Comparison of ENCODE assay signal across 18 cellular contexts in genomic region chr3:187888658-187889057, GRCh38.
DNase-seq lines count a peak whose midpoint lies in the region; ATAC-seq and TF ChIP-seq lines count a peak whose summit lies in the region.
"Had no signal": no experiment of that assay in that cellular context is flagged by ENCODE, and none has a peak within 500 bp of the region (broad histone marks: within the 10 kb centered on the region; RNA-seq: fewer than 3 reads in every experiment).

No MANE protein-coding gene starts in this region.

- H3K4me1 ChIP-seq in adipocyte (ENCODE audit: control insufficient read depth, insufficient read depth, low read length) (peaks cover 30% of the 10 kb centered on the region), gastrocnemius medialis (no peaks in the 10 kb centered on the region), left lung (peaks cover 0 to 14% of the 10 kb centered on the region in 2 donors)
- H3K4me1 ChIP-seq: SJCRH30 had no signal

- H3K27me3 ChIP-seq in adipocyte (replicated peaks; ENCODE audit: control insufficient read depth, insufficient read depth, low read length) (no peaks in the 10 kb centered on the region), gastrocnemius medialis (no peaks in the 10 kb centered on the region), left lung (no peaks in the 10 kb centered on the region)
- H3K27me3 ChIP-seq: MG63, SJCRH30 had no signal

- peak; percentile 55 for ATAC-seq in Right ventricle myocardium superior (ENCODE audit: poor library complexity)
- ATAC-seq in left ventricle myocardium superior: peak; percentile 67
- peak; percentile 76 to 79 for ATAC-seq in gastrocnemius medialis
- no peak for ATAC-seq in left lung
- ATAC-seq in HG02885 (IDR thresholded peaks at IDR 0.05; ENCODE audit: poor library complexity, unreplicated experiment): no peak

- H3K27ac ChIP-seq in gastrocnemius medialis: peak overlapping the region; percentile 7 to 58 (median 33)
- no peak overlapping the region for H3K27ac ChIP-seq in left lung
- H3K27ac ChIP-seq: GM23248, SJCRH30 had no signal

- DNase-seq in Right ventricle myocardium superior (no peak), cardiac septum (ENCODE audit: low spot score) (no peak), adipocyte (ENCODE audit: low read depth) (no peak), left ventricle myocardium superior (no peak), gastrocnemius medialis (no peak), left lung (no peak), DMS79 (lab: John Stamatoyannopoulos, UW) (no peak)
- DNase-seq: GM23248, H7, KBM-7, MG63, NCI-H1105 treated with DMSO at 0.1 percent for 48 hours, NCI-H2029, NCI-H446, NCI-H524 treated with DMSO at 0.1 percent for 48 hours, NCI-H774, SJCRH30 had no signal

- no peaks in the 10 kb centered on the region for H3K36me3 ChIP-seq in adipocyte (ENCODE audit: control insufficient read depth, insufficient read depth, low read length, severe bottlenecking)
- H3K36me3 ChIP-seq in gastrocnemius medialis: no peaks in the 10 kb centered on the region
- H3K36me3 ChIP-seq in left lung: no peaks in the 10 kb centered on the region
- H3K36me3 ChIP-seq: MG63, SJCRH30 had no signal

- intact Hi-C loops in Right ventricle myocardium superior (cut with DNase I) (no loop called here), cardiac septum (cut with DNase I) (no loop called here), left ventricle myocardium superior (cut with micrococcal nuclease) (no loop called here), gastrocnemius medialis (cut with DNase I; ENCODE audit: low total_unique reads) (no loop called here), left lung (cut with DNase I) (no loop called here)

- H3K9me3 ChIP-seq in adipocyte (ENCODE audit: control insufficient read depth, low read length) (peaks cover 4% of the 10 kb centered on the region), gastrocnemius medialis (no peaks in the 10 kb centered on the region), left lung (no peaks in the 10 kb centered on the region)
- H3K9me3 ChIP-seq: MG63, SJCRH30 had no signal

- in situ Hi-C loops in gastrocnemius medialis (cut with MboI; ENCODE audit: low sequenced_read_pairs in 4 of 4): no loop called here

- H3K9ac ChIP-seq in adipocyte (ENCODE audit: low read length): peak overlapping the region; percentile 25
- H3K9ac ChIP-seq: GM23248 had no signal

- TF ChIP-seq CTCF in gastrocnemius medialis (IDR thresholded peaks at IDR 0.05 in 4 of 5, conservative IDR thresholded peaks at IDR 0.05 in 1 of 5): no peak
- no peak for TF ChIP-seq CTCF in left lung (IDR thresholded peaks at IDR 0.05)

- TF ChIP-seq POLR2A in gastrocnemius medialis (IDR thresholded peaks at IDR 0.05): no peak

- H3K4me3 ChIP-seq in adipocyte (ENCODE audit: low read length): peak overlapping the region; percentile 31
- H3K4me3 ChIP-seq in gastrocnemius medialis: no peak overlapping the region
- H3K4me3 ChIP-seq in left lung: no peak overlapping the region
- H3K4me3 ChIP-seq: GM23248, MG63, SJCRH30 had no signal

Comparison
In these comparisons a context has a peak if more than half of its experiments do, and no peak if none do; other contexts are left out.
1. ATAC-seq: peak in Right ventricle myocardium superior (single experiment), left ventricle myocardium superior (single experiment) and gastrocnemius medialis (2 of 2); none in left lung (single experiment) and HG02885 (single experiment).
2. H3K27ac ChIP-seq: peak in gastrocnemius medialis (4 of 4); none in left lung (0 of 2).